Comparison of ENCODE assay signal across 1 cellular context in the genomic region with DNA sequence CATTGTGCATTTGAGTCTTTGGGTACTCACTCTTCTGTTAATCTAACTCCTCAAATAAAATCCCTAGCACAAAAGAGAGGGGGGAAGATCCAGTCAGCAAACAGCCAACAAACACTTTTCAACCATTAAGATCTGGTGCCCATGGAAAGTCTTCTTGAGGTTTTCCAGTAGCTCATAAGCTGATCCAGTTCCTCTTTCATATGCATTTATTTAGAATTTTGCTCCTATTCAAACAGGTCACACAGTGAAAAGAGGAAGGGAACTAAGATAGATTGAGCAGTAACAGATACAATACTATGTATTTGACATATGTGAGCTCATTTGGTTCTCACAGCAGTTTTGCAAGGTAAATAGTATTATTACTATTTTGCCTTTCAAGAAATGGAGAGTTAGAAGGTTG.
TF ChIP-seq lines count a peak whose summit lies in the region.

No MANE protein-coding gene starts in this region.

TF ChIP-seq in H1, 55 proteins besides CTCF, POLR2A, EP300 and RAD21 (continued from another document):
- TF ChIP-seq, protein P1, sequence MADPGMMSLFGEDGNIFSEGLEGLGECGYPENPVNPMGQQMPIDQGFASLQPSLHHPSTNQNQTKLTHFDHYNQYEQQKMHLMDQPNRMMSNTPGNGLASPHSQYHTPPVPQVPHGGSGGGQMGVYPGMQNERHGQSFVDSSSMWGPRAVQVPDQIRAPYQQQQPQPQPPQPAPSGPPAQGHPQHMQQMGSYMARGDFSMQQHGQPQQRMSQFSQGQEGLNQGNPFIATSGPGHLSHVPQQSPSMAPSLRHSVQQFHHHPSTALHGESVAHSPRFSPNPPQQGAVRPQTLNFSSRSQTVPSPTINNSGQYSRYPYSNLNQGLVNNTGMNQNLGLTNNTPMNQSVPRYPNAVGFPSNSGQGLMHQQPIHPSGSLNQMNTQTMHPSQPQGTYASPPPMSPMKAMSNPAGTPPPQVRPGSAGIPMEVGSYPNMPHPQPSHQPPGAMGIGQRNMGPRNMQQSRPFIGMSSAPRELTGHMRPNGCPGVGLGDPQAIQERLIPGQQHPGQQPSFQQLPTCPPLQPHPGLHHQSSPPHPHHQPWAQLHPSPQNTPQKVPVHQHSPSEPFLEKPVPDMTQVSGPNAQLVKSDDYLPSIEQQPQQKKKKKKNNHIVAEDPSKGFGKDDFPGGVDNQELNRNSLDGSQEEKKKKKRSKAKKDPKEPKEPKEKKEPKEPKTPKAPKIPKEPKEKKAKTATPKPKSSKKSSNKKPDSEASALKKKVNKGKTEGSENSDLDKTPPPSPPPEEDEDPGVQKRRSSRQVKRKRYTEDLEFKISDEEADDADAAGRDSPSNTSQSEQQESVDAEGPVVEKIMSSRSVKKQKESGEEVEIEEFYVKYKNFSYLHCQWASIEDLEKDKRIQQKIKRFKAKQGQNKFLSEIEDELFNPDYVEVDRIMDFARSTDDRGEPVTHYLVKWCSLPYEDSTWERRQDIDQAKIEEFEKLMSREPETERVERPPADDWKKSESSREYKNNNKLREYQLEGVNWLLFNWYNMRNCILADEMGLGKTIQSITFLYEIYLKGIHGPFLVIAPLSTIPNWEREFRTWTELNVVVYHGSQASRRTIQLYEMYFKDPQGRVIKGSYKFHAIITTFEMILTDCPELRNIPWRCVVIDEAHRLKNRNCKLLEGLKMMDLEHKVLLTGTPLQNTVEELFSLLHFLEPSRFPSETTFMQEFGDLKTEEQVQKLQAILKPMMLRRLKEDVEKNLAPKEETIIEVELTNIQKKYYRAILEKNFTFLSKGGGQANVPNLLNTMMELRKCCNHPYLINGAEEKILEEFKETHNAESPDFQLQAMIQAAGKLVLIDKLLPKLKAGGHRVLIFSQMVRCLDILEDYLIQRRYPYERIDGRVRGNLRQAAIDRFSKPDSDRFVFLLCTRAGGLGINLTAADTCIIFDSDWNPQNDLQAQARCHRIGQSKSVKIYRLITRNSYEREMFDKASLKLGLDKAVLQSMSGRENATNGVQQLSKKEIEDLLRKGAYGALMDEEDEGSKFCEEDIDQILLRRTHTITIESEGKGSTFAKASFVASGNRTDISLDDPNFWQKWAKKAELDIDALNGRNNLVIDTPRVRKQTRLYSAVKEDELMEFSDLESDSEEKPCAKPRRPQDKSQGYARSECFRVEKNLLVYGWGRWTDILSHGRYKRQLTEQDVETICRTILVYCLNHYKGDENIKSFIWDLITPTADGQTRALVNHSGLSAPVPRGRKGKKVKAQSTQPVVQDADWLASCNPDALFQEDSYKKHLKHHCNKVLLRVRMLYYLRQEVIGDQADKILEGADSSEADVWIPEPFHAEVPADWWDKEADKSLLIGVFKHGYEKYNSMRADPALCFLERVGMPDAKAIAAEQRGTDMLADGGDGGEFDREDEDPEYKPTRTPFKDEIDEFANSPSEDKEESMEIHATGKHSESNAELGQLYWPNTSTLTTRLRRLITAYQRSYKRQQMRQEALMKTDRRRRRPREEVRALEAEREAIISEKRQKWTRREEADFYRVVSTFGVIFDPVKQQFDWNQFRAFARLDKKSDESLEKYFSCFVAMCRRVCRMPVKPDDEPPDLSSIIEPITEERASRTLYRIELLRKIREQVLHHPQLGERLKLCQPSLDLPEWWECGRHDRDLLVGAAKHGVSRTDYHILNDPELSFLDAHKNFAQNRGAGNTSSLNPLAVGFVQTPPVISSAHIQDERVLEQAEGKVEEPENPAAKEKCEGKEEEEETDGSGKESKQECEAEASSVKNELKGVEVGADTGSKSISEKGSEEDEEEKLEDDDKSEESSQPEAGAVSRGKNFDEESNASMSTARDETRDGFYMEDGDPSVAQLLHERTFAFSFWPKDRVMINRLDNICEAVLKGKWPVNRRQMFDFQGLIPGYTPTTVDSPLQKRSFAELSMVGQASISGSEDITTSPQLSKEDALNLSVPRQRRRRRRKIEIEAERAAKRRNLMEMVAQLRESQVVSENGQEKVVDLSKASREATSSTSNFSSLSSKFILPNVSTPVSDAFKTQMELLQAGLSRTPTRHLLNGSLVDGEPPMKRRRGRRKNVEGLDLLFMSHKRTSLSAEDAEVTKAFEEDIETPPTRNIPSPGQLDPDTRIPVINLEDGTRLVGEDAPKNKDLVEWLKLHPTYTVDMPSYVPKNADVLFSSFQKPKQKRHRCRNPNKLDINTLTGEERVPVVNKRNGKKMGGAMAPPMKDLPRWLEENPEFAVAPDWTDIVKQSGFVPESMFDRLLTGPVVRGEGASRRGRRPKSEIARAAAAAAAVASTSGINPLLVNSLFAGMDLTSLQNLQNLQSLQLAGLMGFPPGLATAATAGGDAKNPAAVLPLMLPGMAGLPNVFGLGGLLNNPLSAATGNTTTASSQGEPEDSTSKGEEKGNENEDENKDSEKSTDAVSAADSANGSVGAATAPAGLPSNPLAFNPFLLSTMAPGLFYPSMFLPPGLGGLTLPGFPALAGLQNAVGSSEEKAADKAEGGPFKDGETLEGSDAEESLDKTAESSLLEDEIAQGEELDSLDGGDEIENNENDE (IDR thresholded peaks at IDR 0.05; ENCODE audit: insufficient replicate concordance, low read length), result no peak
- TF ChIP-seq EZH2 (IDR thresholded peaks at IDR 0.05; ENCODE audit: low read depth, low read length, severe bottlenecking) (no peak), SAP30 (IDR thresholded peaks at IDR 0.05; ENCODE audit: insufficient read depth, insufficient replicate concordance, low read length) (no peak), ASH2L (IDR thresholded peaks at IDR 0.05; ENCODE audit: low read length) (no peak), SP2 (IDR thresholded peaks at IDR 0.05; ENCODE audit: low read length) (no peak), HDAC6 (IDR thresholded peaks at IDR 0.05; ENCODE audit: low read depth, low read length) (no peak), NRF1 (IDR thresholded peaks at IDR 0.05; ENCODE audit: low read depth, low read length) (no peak), TAF7 (optimal IDR thresholded peaks at IDR 0.05; ENCODE audit: borderline replicate concordance, low read depth, low read length) (no peak), CBX8 (IDR thresholded peaks at IDR 0.05; ENCODE audit: borderline replicate concordance, low read depth, low read length) (no peak), RXRA (IDR thresholded peaks at IDR 0.05; ENCODE audit: insufficient read depth, low read depth, low read length) (no peak), CHD1 (IDR thresholded peaks at IDR 0.05; ENCODE audit: low read depth, low read length) (no peak), BACH1 (IDR thresholded peaks at IDR 0.05; ENCODE audit: low read length) (no peak)
- TF ChIP-seq, protein P2, sequence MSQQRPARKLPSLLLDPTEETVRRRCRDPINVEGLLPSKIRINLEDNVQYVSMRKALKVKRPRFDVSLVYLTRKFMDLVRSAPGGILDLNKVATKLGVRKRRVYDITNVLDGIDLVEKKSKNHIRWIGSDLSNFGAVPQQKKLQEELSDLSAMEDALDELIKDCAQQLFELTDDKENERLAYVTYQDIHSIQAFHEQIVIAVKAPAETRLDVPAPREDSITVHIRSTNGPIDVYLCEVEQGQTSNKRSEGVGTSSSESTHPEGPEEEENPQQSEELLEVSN (IDR thresholded peaks at IDR 0.05), result no peak
- TF ChIP-seq, protein P3, sequence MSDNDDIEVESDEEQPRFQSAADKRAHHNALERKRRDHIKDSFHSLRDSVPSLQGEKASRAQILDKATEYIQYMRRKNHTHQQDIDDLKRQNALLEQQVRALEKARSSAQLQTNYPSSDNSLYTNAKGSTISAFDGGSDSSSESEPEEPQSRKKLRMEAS (IDR thresholded peaks at IDR 0.05), result no peak
TF ChIP-seq in H1: peak in this region for 0.
